In the genomic region with DNA sequence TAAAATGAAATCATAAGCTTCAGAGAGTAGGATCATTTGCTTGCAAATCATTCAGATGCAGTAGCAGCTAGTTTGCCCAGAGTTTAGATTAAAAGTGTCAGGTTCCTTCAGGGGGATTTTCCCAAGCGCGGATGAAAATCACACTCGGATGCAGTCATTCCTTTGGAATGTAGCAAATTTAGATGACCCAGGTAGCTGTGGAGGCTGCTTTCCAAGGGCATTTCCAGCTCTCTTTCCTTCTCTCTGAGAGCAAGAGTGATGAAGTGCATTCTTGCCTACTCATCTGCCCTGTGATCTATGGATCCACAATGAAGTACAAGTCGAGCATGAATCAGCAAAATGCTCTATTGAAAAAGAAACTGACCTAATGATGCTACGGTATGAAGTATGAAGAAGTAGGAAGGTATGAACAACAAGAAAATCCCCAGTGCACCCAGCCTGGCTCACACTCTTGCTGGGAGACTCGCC, we compare ENCODE assay signal across 11 cellular contexts.
DNase-seq lines count a peak whose midpoint lies in the region; ATAC-seq and TF ChIP-seq lines count a peak whose summit lies in the region.
"Had no signal": no experiment of that assay in that cellular context is flagged by ENCODE, and none has a peak within 500 bp of the region (broad histone marks: within the 10 kb centered on the region; RNA-seq: fewer than 3 reads in every experiment).

No MANE protein-coding gene starts in this region.

- ATAC-seq in CD4-positive, alpha-beta T cell (ENCODE audit: poor library complexity) = no peak
- ATAC-seq in HG03378 (IDR thresholded peaks at IDR 0.05; ENCODE audit: unreplicated experiment) (no peak), GM19324 (IDR thresholded peaks at IDR 0.05; ENCODE audit: low FRiP score, unreplicated experiment) (no peak)

- no peaks in the 10 kb centered on the region for H3K9me3 ChIP-seq in mammary epithelial cell (replicated peaks; ENCODE audit: insufficient read depth, low read length)
- H3K9me3 ChIP-seq in CD4-positive, alpha-beta T cell (ENCODE audit: control insufficient read depth, low read length) = no peaks in the 10 kb centered on the region

- H3K27me3 Mint-ChIP-seq in CD4-positive, alpha-beta T cell = peaks cover 6% of the 10 kb centered on the region

- TF ChIP-seq CTCF in AG09319 (IDR thresholded peaks at IDR 0.05; ENCODE audit: low read depth, low read length) = no peak
- no peak for TF ChIP-seq CTCF in mammary epithelial cell (conservative IDR thresholded peaks at IDR 0.05 in 1 of 2, IDR thresholded peaks at IDR 0.05 in 1 of 2; ENCODE audit: extremely low read depth in 1 of 2, insufficient read depth in 1 of 2, low read depth in 1 of 2, low read length in 2 of 2)
- TF ChIP-seq CTCF in CD4-positive, alpha-beta T cell (IDR thresholded peaks at IDR 0.05) = no peak

- peaks cover 28% of the 10 kb centered on the region for H3K4me1 ChIP-seq in mammary epithelial cell (ENCODE audit: insufficient read depth, low read length)

- H3K4me3 ChIP-seq in mammary epithelial cell (replicated peaks in 1 of 3; ENCODE audit: insufficient read depth in 1 of 3, low read depth in 2 of 3, low read length in 3 of 3) = peak overlapping the region in 2 of 3 experiments; percentile 7 to 22

- intact Hi-C loops in mammary epithelial cell (cut with micrococcal nuclease) = loop anchor here (1.0 to 5.0 kb wide), 4 partner anchors 19 to 370 kb away; no protein-coding TSS in a partner anchor
- intact Hi-C loops in CD4-positive, alpha-beta T cell (cut with DNase I, micrococcal nuclease) = no loop called here

- H3K36me3 ChIP-seq in mammary epithelial cell (ENCODE audit: insufficient read depth, low read length) = no peaks in the 10 kb centered on the region

- no TSS peak for BruUV-seq in mammary epithelial cell (replicated peaks; lab: Mats Ljungman, UMichigan)

- peak overlapping the region; percentile 59 for H3K4me2 ChIP-seq in mammary epithelial cell (ENCODE audit: insufficient read depth, low read depth, low read length)

- peak overlapping the region; percentile 90 for H3K27ac ChIP-seq in mammary epithelial cell (ENCODE audit: insufficient read depth, low read depth, low read length)
- H3K27ac ChIP-seq in CD4-positive, alpha-beta T cell (ENCODE audit: low read depth, low read length) = no peak overlapping the region

- H3K9ac ChIP-seq in mammary epithelial cell (ENCODE audit: insufficient read depth, low read length) = peak overlapping the region; percentile 73

- no peak overlapping the region for H3K27ac Mint-ChIP-seq in CD4-positive, alpha-beta T cell

- POLR2A ChIA-PET in CD4-positive, alpha-beta T cell (lab: Charles Lee) = no interaction called here

- H4K20me1 ChIP-seq in mammary epithelial cell (ENCODE audit: insufficient read depth, low read length) = no peaks in the 10 kb centered on the region

- H3K79me2 ChIP-seq in mammary epithelial cell (ENCODE audit: insufficient read depth, low read length) = no peaks in the 10 kb centered on the region

- no peaks in the 10 kb centered on the region for H3K4me1 Mint-ChIP-seq in CD4-positive, alpha-beta T cell (ENCODE audit: low read depth)

- no peak overlapping the region for H3K4me3 Mint-ChIP-seq in CD4-positive, alpha-beta T cell

- no peaks in the 10 kb centered on the region for H3K9me3 Mint-ChIP-seq in CD4-positive, alpha-beta T cell

- 6% methylated on average over 6 of the region's 6 CpGs for WGBS in mammary epithelial cell (ENCODE audit: low coverage, missing lambda C conversion rate)

- H3K36me3 Mint-ChIP-seq in CD4-positive, alpha-beta T cell (ENCODE audit: low read depth) = no peaks in the 10 kb centered on the region

- in situ Hi-C loops in mammary epithelial cell (cut with MboI; ENCODE audit: low sequenced_read_pairs in 2 of 2) = no loop called here

- TF ChIP-seq RAD21 in Ishikawa (IDR thresholded peaks at IDR 0.05; ENCODE audit: low read depth) = no peak

- H3K27me3 ChIP-seq in mammary epithelial cell (ENCODE audit: insufficient read depth, low read length) = no peaks in the 10 kb centered on the region
- no peaks in the 10 kb centered on the region for H3K27me3 ChIP-seq in CD4-positive, alpha-beta T cell (ENCODE audit: control insufficient read depth, insufficient read depth, low read length)

- dilution Hi-C loops in mammary epithelial cell (cut with HindIII; ENCODE audit: low sequenced_read_pairs) = no loop called here

- peak; percentile 49 for DNase-seq in AG09319 (ENCODE audit: extremely low read depth, low read depth)
- peak; percentile 99 for DNase-seq in mammary epithelial cell
- DNase-seq in lung microvascular endothelial cell (ENCODE audit: low read depth in 2 of 2) = peak; percentile 70 to 98
- no peak for DNase-seq in RKO (ENCODE audit: low spot score)
- no peak for DNase-seq in CD4-positive, alpha-beta T cell
- DNase-seq: central memory CD4-positive, alpha-beta T cell; GF-D8; NCI-H1105 had no signal

- CTCF ChIA-PET in mammary epithelial cell (lab: Charles Lee; ENCODE audit: low non-redundant PET) = interaction anchor here (0.5 to 0.7 kb wide), 2 partner anchors 29 to 524 kb away, joined by 4 read pairs; no protein-coding TSS in a partner anchor
- CTCF ChIA-PET in CD4-positive, alpha-beta T cell (lab: Charles Lee) = no interaction called here

- peak overlapping the region; percentile 55 for H2AFZ ChIP-seq in mammary epithelial cell (ENCODE audit: low read depth, low read length)

- peak; percentile 37; the same call in 1 of the 2 replicates for TF ChIP-seq EP300 in Ishikawa (IDR thresholded peaks at IDR 0.05; ENCODE audit: borderline replicate concordance)

TF ChIP-seq in Ishikawa, 13 proteins besides CTCF, POLR2A, EP300 and RAD21:
- TF ChIP-seq TEAD4 (IDR thresholded peaks at IDR 0.05) (peak; percentile 81), FOXM1 (IDR thresholded peaks at IDR 0.05; ENCODE audit: borderline replicate concordance, low read depth) (no peak)
- TF ChIP-seq, protein P1, sequence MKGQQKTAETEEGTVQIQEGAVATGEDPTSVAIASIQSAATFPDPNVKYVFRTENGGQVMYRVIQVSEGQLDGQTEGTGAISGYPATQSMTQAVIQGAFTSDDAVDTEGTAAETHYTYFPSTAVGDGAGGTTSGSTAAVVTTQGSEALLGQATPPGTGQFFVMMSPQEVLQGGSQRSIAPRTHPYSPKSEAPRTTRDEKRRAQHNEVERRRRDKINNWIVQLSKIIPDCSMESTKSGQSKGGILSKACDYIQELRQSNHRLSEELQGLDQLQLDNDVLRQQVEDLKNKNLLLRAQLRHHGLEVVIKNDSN (IDR thresholded peaks at IDR 0.05) = no peak

Comparison
In these comparisons a context has a peak if more than half of its experiments do, and no peak if none do; other contexts are left out.
1. DNase-seq: peak in AG09319 (single experiment), mammary epithelial cell (single experiment) and lung microvascular endothelial cell (2 of 2); none in RKO (single experiment) and CD4-positive, alpha-beta T cell (0 of 10).